Comparison of ENCODE assay signal across 10 cellular contexts in the genomic region with DNA sequence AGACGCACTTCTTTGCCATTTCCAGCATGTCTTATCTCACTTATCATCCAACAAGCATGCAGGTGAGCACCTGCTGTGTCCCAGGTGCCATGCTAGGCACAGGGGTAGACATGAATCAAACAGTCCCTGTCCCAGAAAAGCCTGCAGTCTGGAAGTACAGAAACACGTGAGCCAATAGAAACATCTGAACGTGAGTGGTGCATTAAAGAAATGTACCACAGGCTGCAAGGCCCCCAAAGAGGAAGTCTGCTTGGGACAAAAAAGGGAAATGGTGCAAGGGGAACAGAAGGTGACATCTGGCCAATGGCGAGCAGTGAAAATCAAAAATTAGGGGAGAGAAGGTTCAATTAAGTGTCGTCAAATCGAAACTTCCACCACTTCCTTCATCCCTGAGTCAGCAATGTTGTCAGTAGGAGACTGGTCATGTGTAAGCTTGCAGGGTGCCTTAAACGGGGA. TPM values are rescaled to one million over a fixed set of nuclear protein-coding genes. Genes with fewer than 3 reads are reported as not detected.
DNase-seq lines count a peak whose midpoint lies in the region; ATAC-seq, FAIRE-seq and TF ChIP-seq lines count a peak whose summit lies in the region.
"Had no signal": no experiment of that assay in that cellular context is flagged by ENCODE, and none has a peak within 500 bp of the region (broad histone marks: within the 10 kb centered on the region; RNA-seq: fewer than 3 reads in every experiment).

No MANE protein-coding gene starts in this region.

- H3K27ac Mint-ChIP-seq in activated CD8-positive, alpha-beta T cell treated with anti-CD3 and anti-CD28 coated beads for 36 hours: no peak overlapping the region
- no peak overlapping the region for H3K27ac Mint-ChIP-seq in activated CD8-positive, alpha-beta T cell treated with anti-CD3 and anti-CD28 coated beads, Interleukin-2, amount 10 ng/mL, durations not matched to agents 7 days and 5 days
- peak overlapping the region; percentile 55 for H3K27ac Mint-ChIP-seq in stimulated activated memory B cell treated with anti-CD40 and anti-IgM and Interleukin-4, amounts not matched to agents 10 μg/mL and 1 μg/mL and 100 μg/mL, for 72 hours

- H3K9me3 Mint-ChIP-seq in activated CD8-positive, alpha-beta T cell treated with anti-CD3 and anti-CD28 coated beads for 36 hours: no peaks in the 10 kb centered on the region
- H3K9me3 Mint-ChIP-seq in activated CD8-positive, alpha-beta T cell treated with anti-CD3 and anti-CD28 coated beads, Interleukin-2, amount 10 ng/mL, durations not matched to agents 7 days and 5 days (ENCODE audit: insufficient read depth): no peaks in the 10 kb centered on the region
- H3K9me3 Mint-ChIP-seq in stimulated activated memory B cell treated with anti-CD40 and anti-IgM and Interleukin-4, amounts not matched to agents 10 μg/mL and 1 μg/mL and 100 μg/mL, for 72 hours: no peaks in the 10 kb centered on the region

- no peaks in the 10 kb centered on the region for H3K27me3 Mint-ChIP-seq in activated CD8-positive, alpha-beta T cell treated with anti-CD3 and anti-CD28 coated beads for 36 hours
- no peaks in the 10 kb centered on the region for H3K27me3 Mint-ChIP-seq in activated CD8-positive, alpha-beta T cell treated with anti-CD3 and anti-CD28 coated beads, Interleukin-2, amount 10 ng/mL, durations not matched to agents 7 days and 5 days (ENCODE audit: low read depth)
- peaks cover 5% of the 10 kb centered on the region for H3K27me3 Mint-ChIP-seq in stimulated activated memory B cell treated with anti-CD40 and anti-IgM and Interleukin-4, amounts not matched to agents 10 μg/mL and 1 μg/mL and 100 μg/mL, for 72 hours

- CTCF ChIA-PET in activated CD8-positive, alpha-beta T cell treated with anti-CD3 and anti-CD28 coated beads for 36 hours (lab: Charles Lee): interaction anchor here (0.9 to 2.8 kb wide), 15 partner anchors 9 to 469 kb away, joined by 3 to 11 read pairs (median 4); no protein-coding TSS in a partner anchor
- CTCF ChIA-PET in activated CD8-positive, alpha-beta T cell treated with anti-CD3 and anti-CD28 coated beads, Interleukin-2, amount 10 ng/mL, durations not matched to agents 7 days and 5 days (lab: Charles Lee): interaction anchor here (0.8 to 2.6 kb wide), 12 partner anchors 10 to 453 kb away, joined by 3 to 13 read pairs (median 3); partner anchors contain the start of gene EPAS1

- TF ChIP-seq CTCF in activated CD8-positive, alpha-beta T cell treated with anti-CD3 and anti-CD28 coated beads for 36 hours (IDR thresholded peaks at IDR 0.05): peak; percentile 43
- TF ChIP-seq CTCF in bronchial epithelial cell (IDR thresholded peaks at IDR 0.05; ENCODE audit: insufficient read depth, low read length, severe bottlenecking): no peak
- TF ChIP-seq CTCF in foreskin keratinocyte (conservative IDR thresholded peaks at IDR 0.05): no peak

- no peak for FAIRE-seq in bronchial epithelial cell (lab: Jason Lieb, UNC)

- intact Hi-C loops in activated CD8-positive, alpha-beta T cell treated with anti-CD3 and anti-CD28 coated beads for 36 hours (cut with micrococcal nuclease): loop anchor here (2.0 kb wide), 2 partner anchors 191 to 467 kb away; no protein-coding TSS in a partner anchor
- intact Hi-C loops in posterior cingulate gyrus (cut with DNase I): loop anchor here (1.0 to 2.0 kb wide), 3 partner anchors 399 to 468 kb away; no protein-coding TSS in a partner anchor

- H3K4me3 Mint-ChIP-seq in activated CD8-positive, alpha-beta T cell treated with anti-CD3 and anti-CD28 coated beads for 36 hours: no peak overlapping the region
- no peak overlapping the region for H3K4me3 Mint-ChIP-seq in activated CD8-positive, alpha-beta T cell treated with anti-CD3 and anti-CD28 coated beads, Interleukin-2, amount 10 ng/mL, durations not matched to agents 7 days and 5 days
- H3K4me3 Mint-ChIP-seq in stimulated activated memory B cell treated with anti-CD40 and anti-IgM and Interleukin-4, amounts not matched to agents 10 μg/mL and 1 μg/mL and 100 μg/mL, for 72 hours: peak overlapping the region; percentile 1

- H3K27me3 ChIP-seq in bronchial epithelial cell (ENCODE audit: control insufficient read depth, insufficient read depth, low read length): no peaks in the 10 kb centered on the region
- H3K27me3 ChIP-seq in foreskin keratinocyte: no peaks in the 10 kb centered on the region

- H3K4me3 ChIP-seq in bronchial epithelial cell (ENCODE audit: low read depth, low read length): no peak overlapping the region

- no peaks in the 10 kb centered on the region for H3K4me1 ChIP-seq in foreskin keratinocyte

- H3K36me3 Mint-ChIP-seq in activated CD8-positive, alpha-beta T cell treated with anti-CD3 and anti-CD28 coated beads for 36 hours (ENCODE audit: low read depth): no peaks in the 10 kb centered on the region
- no peaks in the 10 kb centered on the region for H3K36me3 Mint-ChIP-seq in activated CD8-positive, alpha-beta T cell treated with anti-CD3 and anti-CD28 coated beads, Interleukin-2, amount 10 ng/mL, durations not matched to agents 7 days and 5 days (ENCODE audit: low read depth)
- H3K36me3 Mint-ChIP-seq in stimulated activated memory B cell treated with anti-CD40 and anti-IgM and Interleukin-4, amounts not matched to agents 10 μg/mL and 1 μg/mL and 100 μg/mL, for 72 hours: no peaks in the 10 kb centered on the region

- H3K4me1 Mint-ChIP-seq in activated CD8-positive, alpha-beta T cell treated with anti-CD3 and anti-CD28 coated beads for 36 hours (ENCODE audit: low read depth): peaks cover 8% of the 10 kb centered on the region
- H3K4me1 Mint-ChIP-seq in activated CD8-positive, alpha-beta T cell treated with anti-CD3 and anti-CD28 coated beads, Interleukin-2, amount 10 ng/mL, durations not matched to agents 7 days and 5 days (ENCODE audit: low read depth): peaks cover 12% of the 10 kb centered on the region
- peaks cover 23% of the 10 kb centered on the region for H3K4me1 Mint-ChIP-seq in stimulated activated memory B cell treated with anti-CD40 and anti-IgM and Interleukin-4, amounts not matched to agents 10 μg/mL and 1 μg/mL and 100 μg/mL, for 72 hours

- no peak overlapping the region for H3K27ac ChIP-seq in foreskin keratinocyte

- H3K36me3 ChIP-seq in bronchial epithelial cell (ENCODE audit: control insufficient read depth, insufficient read depth, low read length): no peaks in the 10 kb centered on the region

- POLR2A ChIA-PET in activated CD8-positive, alpha-beta T cell treated with anti-CD3 and anti-CD28 coated beads for 36 hours (lab: Charles Lee): no interaction called here
- POLR2A ChIA-PET in activated CD8-positive, alpha-beta T cell treated with anti-CD3 and anti-CD28 coated beads, Interleukin-2, amount 10 ng/mL, durations not matched to agents 7 days and 5 days (lab: Charles Lee): no interaction called here

- no peak for ATAC-seq in activated CD8-positive, alpha-beta T cell treated with anti-CD3 and anti-CD28 coated beads for 36 hours
- ATAC-seq in activated CD8-positive, alpha-beta T cell treated with anti-CD3 and anti-CD28 coated beads, Interleukin-2, amount 10 ng/mL, durations not matched to agents 7 days and 5 days: no peak
- ATAC-seq in stimulated activated memory B cell treated with anti-CD40 and anti-IgM and Interleukin-4, amounts not matched to agents 10 μg/mL and 1 μg/mL and 100 μg/mL, for 72 hours: peak; percentile 77
- no peak for ATAC-seq in foreskin keratinocyte

- no peak for DNase-seq in activated CD8-positive, alpha-beta T cell treated with anti-CD3 and anti-CD28 coated beads for 36 hours
- no peak for DNase-seq in activated CD8-positive, alpha-beta T cell treated with anti-CD3 and anti-CD28 coated beads, Interleukin-2, amount 10 ng/mL, durations not matched to agents 7 days and 5 days
- DNase-seq in HPDE6-E6E7 (ENCODE audit: extremely low spot score): peak; percentile 19
- peak; percentile 63 for DNase-seq in bronchial epithelial cell (ENCODE audit: low read depth)
- no peak for DNase-seq in foreskin keratinocyte
- DNase-seq in DMS153 (lab: John Stamatoyannopoulos, UW): no peak
- DNase-seq in posterior cingulate gyrus: no peak

RNA-seq across cellular contexts. Expression of gene TMEM247, which starts 17.6 kb away (rescaled TPM):
- not detected for total RNA-seq in activated CD8-positive, alpha-beta T cell treated with anti-CD3 and anti-CD28 coated beads for 36 hours
- total RNA-seq in activated CD8-positive, alpha-beta T cell treated with anti-CD3 and anti-CD28 coated beads, Interleukin-2, amount 10 ng/mL, durations not matched to agents 7 days and 5 days: not detected
- not detected in 2 replicates for total RNA-seq in bronchial epithelial cell
- not detected in 2 replicates for total RNA-seq in foreskin keratinocyte
- polyA plus RNA-seq in foreskin keratinocyte: not detected in 2 replicates
- total RNA-seq: liver had no signal
- polyA plus RNA-seq: AG04450, liver had no signal

Comparison
In these comparisons a context has a peak if more than half of its experiments do, and no peak if none do; other contexts are left out.
1. DNase-seq: peak in HPDE6-E6E7 (single experiment) and bronchial epithelial cell (single experiment); none in activated CD8-positive, alpha-beta T cell treated with anti-CD3 and anti-CD28 coated beads for 36 hours (single experiment), activated CD8-positive, alpha-beta T cell treated with anti-CD3 and anti-CD28 coated beads, Interleukin-2, amount 10 ng/mL, durations not matched to agents 7 days and 5 days (single experiment), foreskin keratinocyte (0 of 2), DMS153 (single experiment) and posterior cingulate gyrus (0 of 10).